22 cellular contexts compared by ENCODE assay signal in the genomic region with DNA sequence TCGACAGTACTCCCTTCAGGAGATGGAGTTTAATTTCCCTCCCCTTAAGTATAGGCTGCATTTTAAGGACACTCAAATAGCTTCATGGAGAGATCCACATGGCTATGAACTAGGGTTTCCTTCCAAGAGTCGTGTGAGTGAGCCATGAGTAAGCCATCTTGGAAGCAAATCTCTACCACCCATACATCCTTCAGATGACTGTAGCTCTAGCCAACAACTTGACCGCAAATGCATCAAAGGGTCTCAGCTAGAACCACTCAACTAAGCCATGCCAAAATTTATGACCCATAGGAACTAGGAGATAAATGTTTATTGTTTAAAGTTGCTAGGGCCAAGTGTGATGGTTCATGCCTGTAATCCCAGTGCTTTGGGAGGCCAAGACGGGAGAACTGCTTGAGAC. TPM values are rescaled to one million over a fixed set of nuclear protein-coding genes. Genes with fewer than 3 reads are reported as not detected.
DNase-seq lines count a peak whose midpoint lies in the region; ATAC-seq and TF ChIP-seq lines count a peak whose summit lies in the region.
"Had no signal": no experiment of that assay in that cellular context is flagged by ENCODE, and none has a peak within 500 bp of the region (broad histone marks: within the 10 kb centered on the region; RNA-seq: fewer than 3 reads in every experiment).

No MANE protein-coding gene starts in this region.

- POLR2A ChIA-PET in naive thymus-derived CD8-positive, alpha-beta T cell (lab: Charles Lee), result interaction anchor here (0.6 kb wide), 1 partner anchor 11 kb away, joined by 5 read pairs; no protein-coding TSS in a partner anchor

- no peaks in the 10 kb centered on the region for H3K27me3 Mint-ChIP-seq in naive thymus-derived CD8-positive, alpha-beta T cell
- H3K27me3 Mint-ChIP-seq: CD4-positive, alpha-beta T cell had no signal

- peak; percentile 30 for ATAC-seq in left lung
- ATAC-seq in naive thymus-derived CD8-positive, alpha-beta T cell, result no peak
- ATAC-seq: GM12878, natural killer cell, sciatic nerve had no signal

- no peak for TF ChIP-seq EP300 in esophagus muscularis mucosa (IDR thresholded peaks at IDR 0.05)

- H3K9me3 Mint-ChIP-seq in naive thymus-derived CD8-positive, alpha-beta T cell, result no peaks in the 10 kb centered on the region
- H3K9me3 Mint-ChIP-seq: activated naive CD4-positive, alpha-beta T cell treated with anti-CD3 and anti-CD28 coated beads for 36 hours; CD4-positive, alpha-beta T cell; natural killer cell had no signal

- no peak overlapping the region for H3K27ac Mint-ChIP-seq in naive thymus-derived CD8-positive, alpha-beta T cell
- H3K27ac Mint-ChIP-seq: activated naive CD4-positive, alpha-beta T cell treated with anti-CD3 and anti-CD28 coated beads for 36 hours; CD4-positive, alpha-beta T cell; natural killer cell had no signal

- no peak overlapping the region for H3K4me3 Mint-ChIP-seq in naive thymus-derived CD8-positive, alpha-beta T cell
- H3K4me3 Mint-ChIP-seq: activated naive CD4-positive, alpha-beta T cell treated with anti-CD3 and anti-CD28 coated beads for 36 hours; CD4-positive, alpha-beta T cell; natural killer cell had no signal

- H3K9me3 ChIP-seq in esophagus muscularis mucosa, result no peaks in the 10 kb centered on the region
- H3K9me3 ChIP-seq in left lung, result no peaks in the 10 kb centered on the region
- no peaks in the 10 kb centered on the region for H3K9me3 ChIP-seq in testis

- H3K4me3 ChIP-seq in AG09309 (ENCODE audit: control insufficient read depth, low read depth, low read length), result no peak overlapping the region
- H3K4me3 ChIP-seq in esophagus muscularis mucosa, result no peak overlapping the region
- H3K4me3 ChIP-seq in left lung, result no peak overlapping the region
- no peak overlapping the region for H3K4me3 ChIP-seq in testis
- H3K4me3 ChIP-seq: GM12878 had no signal

- H3K36me3 Mint-ChIP-seq in naive thymus-derived CD8-positive, alpha-beta T cell, result peaks cover 0 to 93% (median 26%) of the 10 kb centered on the region in 3 donors
- H3K36me3 Mint-ChIP-seq: natural killer cell had no signal

- no peak for TF ChIP-seq CTCF in AG09309 (IDR thresholded peaks at IDR 0.05; ENCODE audit: control insufficient read depth, insufficient read depth, low read depth, low read length, missing control alignments)
- TF ChIP-seq CTCF in esophagus muscularis mucosa (IDR thresholded peaks at IDR 0.05), result no peak
- TF ChIP-seq CTCF in left lung (IDR thresholded peaks at IDR 0.05), result no peak
- no peak for TF ChIP-seq CTCF in testis (IDR thresholded peaks at IDR 0.05)

- intact Hi-C loops in esophagus muscularis mucosa (cut with DNase I) (no loop called here), left lung (cut with DNase I) (no loop called here), testis (cut with DNase I; ENCODE audit: low total_unique reads) (no loop called here)

- H3K27ac ChIP-seq in esophagus muscularis mucosa (replicated peaks in 1 of 4), result no peak overlapping the region
- H3K27ac ChIP-seq in left lung, result no peak overlapping the region
- H3K27ac ChIP-seq in testis, result no peak overlapping the region
- H3K27ac ChIP-seq: parathyroid adenoma had no signal

- peaks cover 31 to 97% (median 69%) of the 10 kb centered on the region in 4 donors for H3K36me3 ChIP-seq in esophagus muscularis mucosa
- peaks cover 0 to 95% of the 10 kb centered on the region in 2 donors for H3K36me3 ChIP-seq in left lung
- peaks cover 3% of the 10 kb centered on the region for H3K36me3 ChIP-seq in testis (ENCODE audit: low read depth, missing control alignments)

- H3K27me3 ChIP-seq in esophagus muscularis mucosa, result no peaks in the 10 kb centered on the region
- no peaks in the 10 kb centered on the region for H3K27me3 ChIP-seq in left lung
- no peaks in the 10 kb centered on the region for H3K27me3 ChIP-seq in testis

- DNase-seq in AG09309 (ENCODE audit: low read depth), result peak; percentile 62
- peak; percentile 97 for DNase-seq in HCEC 1CT
- DNase-seq in esophagus muscularis mucosa (ENCODE audit: extremely low spot score), result peak; percentile 2
- no peak for DNase-seq in left lung
- no peak for DNase-seq in mucosa of gallbladder (ENCODE audit: low spot score)
- no peak for DNase-seq in NCI-H2171 (lab: John Stamatoyannopoulos, UW)
- no peak for DNase-seq in naive thymus-derived CD8-positive, alpha-beta T cell
- no peak for DNase-seq in testis
- DNase-seq: activated naive CD4-positive, alpha-beta T cell treated with anti-CD3 and anti-CD28 coated beads for 36 hours; activated T-cell treated with anti-CD3 and anti-CD28 coated beads, Interleukin-2, amount 50 U/mL, for 48 hours; CD4-positive, alpha-beta T cell; GF-D8; KG1; mesendoderm; natural killer cell; NCI-H1694; NCI-H2227 treated with DMSO at 0.1 percent for 48 hours; OCI-M1; Right ventricle myocardium superior had no signal

- 75% methylated on average over 4 of the region's 4 CpGs for WGBS in esophagus muscularis mucosa
- WGBS in testis, 2 donors, result 93 to 98% methylated on average over 4 of the region's 4 CpGs

- TF ChIP-seq POLR2A in esophagus muscularis mucosa (IDR thresholded peaks at IDR 0.05; ENCODE audit: low read depth) (no peak), testis (IDR thresholded peaks at IDR 0.05) (no peak)

- H3K4me1 ChIP-seq in esophagus muscularis mucosa (no peaks in the 10 kb centered on the region), left lung (no peaks in the 10 kb centered on the region), testis (no peaks in the 10 kb centered on the region)
- H3K4me1 ChIP-seq: parathyroid adenoma had no signal

- peaks cover 0 to 3% (median 0%) of the 10 kb centered on the region in 4 donors for H3K4me1 Mint-ChIP-seq in naive thymus-derived CD8-positive, alpha-beta T cell
- H3K4me1 Mint-ChIP-seq: natural killer cell had no signal

RNA-seq across cellular contexts. Expression of gene METTL16, which starts 43.4 kb away (rescaled TPM):
- 10 to 100 TPM; 18.9 to 28.8 (median 24.5) TPM for total RNA-seq in esophagus muscularis mucosa
- 10 to 100 TPM; 25.1 to 30.6 TPM for total RNA-seq in left lung
- 26.1 TPM for total RNA-seq in mucosa of gallbladder
- 10 to 100 TPM; 63.9 to 67.2 TPM for total RNA-seq in naive thymus-derived CD8-positive, alpha-beta T cell
- 10 to 100 TPM; 18.7 to 35.1 (median 24.1) TPM for polyA plus RNA-seq in naive thymus-derived CD8-positive, alpha-beta T cell
- total RNA-seq in testis, result 10 to 100 TPM; 42.7 to 53.6 TPM
- 23.1 TPM for polyA plus RNA-seq in testis (ENCODE audit: insufficient read depth, low read depth, low replicate concordance)

Comparison
In these comparisons a context has a peak if more than half of its experiments do, and no peak if none do; other contexts are left out.
1. DNase-seq: peak in AG09309 (single experiment), HCEC 1CT (single experiment) and esophagus muscularis mucosa (single experiment); none in left lung (0 of 2), mucosa of gallbladder (single experiment), NCI-H2171 (single experiment), naive thymus-derived CD8-positive, alpha-beta T cell (0 of 10) and testis (single experiment).